ENCODE assay signal across 8 cellular contexts in genomic region chrX:149939271-149940014, GRCh38. TPM values are rescaled to one million over a fixed set of nuclear protein-coding genes. Genes with fewer than 3 reads are reported as not detected.
DNase-seq lines count a peak whose midpoint lies in the region; ATAC-seq and TF ChIP-seq lines count a peak whose summit lies in the region.

No MANE protein-coding gene starts in this region.

- peaks cover 4 to 14% (median 11%) of the 10 kb centered on the region in 11 experiments; a peak in 19 of 22 replicates for H3K9me3 ChIP-seq in BLaER1 treated with 17β-estradiol and CSF1 and Interleukin-3, amounts not matched to agents 10 nM and 100 nM (replicated peaks in 1 of 11)
- H3K9me3 ChIP-seq in Karpas-422 (ENCODE audit: low read length) (no peaks in the 10 kb centered on the region), fibroblast of lung (ENCODE audit: control insufficient read depth, insufficient read depth, low read depth, low read length) (no peaks in the 10 kb centered on the region)

- intact Hi-C loops in activated T-helper 1 cell treated with anti-CD3 and anti-CD28 coated beads, Interleukin-12 subunit alpha, Interleukin-12 subunit beta, Interleukin-2, Interleukin-4 antibody, amounts not matched to agents 30 ng/mL and 10 ng/mL and 1 ng/mL, durations not matched to agents 14 hours and 24 hours and 36 hours (cut with micrococcal nuclease) = loop anchor here (2.0 to 10.0 kb wide), 7 partner anchors 67 to 1455 kb away; partner anchors contain the start of genes CD99L2, HMGB3, MTMR1 and VMA21

- peak overlapping the region; percentile 69 to 90 (median 84) for H3K27ac ChIP-seq in BLaER1 treated with 17β-estradiol and CSF1 and Interleukin-3, amounts not matched to agents 10 nM and 100 nM
- H3K27ac ChIP-seq in Karpas-422 (ENCODE audit: low read length) (peak overlapping the region; percentile 66), fibroblast of lung (ENCODE audit: insufficient read depth, low read length) (peak overlapping the region; percentile 89)

- ATAC-seq in GM21529 (IDR thresholded peaks at IDR 0.05; ENCODE audit: unreplicated experiment) = peak; percentile 12
- ATAC-seq in naive thymus-derived CD8-positive, alpha-beta T cell = peak; percentile 30 to 43

- H4K20me1 ChIP-seq in BLaER1 treated with 17β-estradiol and CSF1 and Interleukin-3, amounts not matched to agents 10 nM and 100 nM = peaks cover 0 to 11% (median 0%) of the 10 kb centered on the region in 11 experiments; a peak in 5 of 22 replicates
- H4K20me1 ChIP-seq in Karpas-422 (ENCODE audit: insufficient read depth, low read depth, low read length) (no peaks in the 10 kb centered on the region), fibroblast of lung (ENCODE audit: control insufficient read depth, extremely low read depth, insufficient read depth, low read length) (no peaks in the 10 kb centered on the region)

- H3K4me1 ChIP-seq in BLaER1 treated with 17β-estradiol and CSF1 and Interleukin-3, amounts not matched to agents 10 nM and 100 nM = peaks cover 8 to 23% (median 18%) of the 10 kb centered on the region in 10 experiments; a peak in 19 of 20 replicates
- H3K4me1 ChIP-seq in Karpas-422 (ENCODE audit: low read length) = peaks cover 2% of the 10 kb centered on the region; the same call in 1 of the 2 replicates
- H3K4me1 ChIP-seq in fibroblast of lung (ENCODE audit: control insufficient read depth, extremely low read depth, insufficient read depth, low read length) = no peaks in the 10 kb centered on the region

- peaks cover 0 to 8% (median 0%) of the 10 kb centered on the region in 11 experiments; a peak in 5 of 22 replicates for H3K27me3 ChIP-seq in BLaER1 treated with 17β-estradiol and CSF1 and Interleukin-3, amounts not matched to agents 10 nM and 100 nM
- no peaks in the 10 kb centered on the region for H3K27me3 ChIP-seq in Karpas-422 (ENCODE audit: low read length)
- H3K27me3 ChIP-seq in fibroblast of lung (ENCODE audit: control insufficient read depth, insufficient read depth, low read length) = no peaks in the 10 kb centered on the region

- TF ChIP-seq CTCF in fibroblast of lung (conservative IDR thresholded peaks at IDR 0.05 in 1 of 2, IDR thresholded peaks at IDR 0.05 in 1 of 2; ENCODE audit: low read depth in 1 of 2, low read length in 2 of 2) = no peak

- DNase-seq in Karpas-422 (peak; percentile 95), RKO (ENCODE audit: low spot score) (peak; percentile 86), fibroblast of lung (ENCODE audit: low read depth in 2 of 2) (peak; percentile 83 to 94)
- DNase-seq in activated T-helper 1 cell treated with anti-CD3 and anti-CD28 coated beads, Interleukin-12 subunit alpha, Interleukin-12 subunit beta, Interleukin-2, Interleukin-4 antibody, amounts not matched to agents 30 ng/mL and 10 ng/mL and 1 ng/mL, durations not matched to agents 14 hours and 24 hours and 36 hours (ENCODE audit: low spot score) = peak; percentile 85
- peak; percentile 83 to 95 (median 86) for DNase-seq in naive thymus-derived CD8-positive, alpha-beta T cell
- peak; percentile 68 to 84 for DNase-seq in stimulated activated CD8-positive, alpha-beta memory T cell treated with anti-CD3 and anti-CD28 coated beads, Interleukin-7, amount 100 ng/mL, for 48 hours (ENCODE audit: extremely low read depth in 1 of 2, low read depth in 1 of 2)

- peak overlapping the region; percentile 72 to 89 (median 81) for H3K9ac ChIP-seq in BLaER1 treated with 17β-estradiol and CSF1 and Interleukin-3, amounts not matched to agents 10 nM and 100 nM
- H3K9ac ChIP-seq in Karpas-422 (ENCODE audit: low read length) = peak overlapping the region; percentile 65
- peak overlapping the region; percentile 76 for H3K9ac ChIP-seq in fibroblast of lung (ENCODE audit: insufficient read depth, low read length)

- peak overlapping the region in 9 of 11 experiments; percentile 39 to 69 (median 62); a peak in 16 of 22 replicates for H3K4me2 ChIP-seq in BLaER1 treated with 17β-estradiol and CSF1 and Interleukin-3, amounts not matched to agents 10 nM and 100 nM
- H3K4me2 ChIP-seq in Karpas-422 (ENCODE audit: low read depth, low read length, poor library complexity, severe bottlenecking) = peak overlapping the region; percentile 76
- H3K4me2 ChIP-seq in fibroblast of lung (ENCODE audit: extremely low read depth, insufficient read depth, low read length) = peak overlapping the region; percentile 68

- POLR2A ChIA-PET in naive thymus-derived CD8-positive, alpha-beta T cell (lab: Charles Lee) = interaction anchor here (1.0 to 3.4 kb wide), 10 partner anchors 11 to 1457 kb away, joined by 3 to 41 read pairs (median 5); partner anchors contain the start of genes EOLA1, IDS, MTM1 and MTMR1

- peak overlapping the region; percentile 84 for H3K27ac Mint-ChIP-seq in activated T-helper 1 cell treated with anti-CD3 and anti-CD28 coated beads, Interleukin-12 subunit alpha, Interleukin-12 subunit beta, Interleukin-2, Interleukin-4 antibody, amounts not matched to agents 30 ng/mL and 10 ng/mL and 1 ng/mL, durations not matched to agents 14 hours and 24 hours and 36 hours
- peak overlapping the region; percentile 81 to 98 (median 96) for H3K27ac Mint-ChIP-seq in naive thymus-derived CD8-positive, alpha-beta T cell

- H3K36me3 ChIP-seq in BLaER1 treated with 17β-estradiol and CSF1 and Interleukin-3, amounts not matched to agents 10 nM and 100 nM = peaks cover 0 to 4% (median 0%) of the 10 kb centered on the region in 11 experiments; a peak in 3 of 22 replicates
- H3K36me3 ChIP-seq in Karpas-422 (ENCODE audit: insufficient read depth, low read length) = no peaks in the 10 kb centered on the region
- no peaks in the 10 kb centered on the region for H3K36me3 ChIP-seq in fibroblast of lung (ENCODE audit: control insufficient read depth, insufficient read depth, low read length)

- no peaks in the 10 kb centered on the region for H3K9me2 ChIP-seq in Karpas-422 (replicated peaks; ENCODE audit: insufficient read depth, low read length)

- H3K79me2 ChIP-seq in Karpas-422 (ENCODE audit: low read length) (peaks cover 11% of the 10 kb centered on the region), fibroblast of lung (ENCODE audit: control insufficient read depth, insufficient read depth, low read length) (peaks cover 9% of the 10 kb centered on the region)

- peak overlapping the region; percentile 44 to 72 (median 61) for H3K4me3 ChIP-seq in BLaER1 treated with 17β-estradiol and CSF1 and Interleukin-3, amounts not matched to agents 10 nM and 100 nM
- H3K4me3 ChIP-seq in Karpas-422 (ENCODE audit: low read length) (peak overlapping the region; percentile 69), fibroblast of lung (replicated peaks in 1 of 4; ENCODE audit: control extremely low read depth in 1 of 4, insufficient read depth in 1 of 4, low read depth in 3 of 4, low read length in 4 of 4) (peak overlapping the region; percentile 29 to 58 (median 40))

- H3K4me1 Mint-ChIP-seq in activated T-helper 1 cell treated with anti-CD3 and anti-CD28 coated beads, Interleukin-12 subunit alpha, Interleukin-12 subunit beta, Interleukin-2, Interleukin-4 antibody, amounts not matched to agents 30 ng/mL and 10 ng/mL and 1 ng/mL, durations not matched to agents 14 hours and 24 hours and 36 hours (ENCODE audit: low read depth) = peaks cover 2% of the 10 kb centered on the region
- H3K4me1 Mint-ChIP-seq in naive thymus-derived CD8-positive, alpha-beta T cell = peaks cover 0 to 5% (median 2%) of the 10 kb centered on the region in 4 donors

- H2AFZ ChIP-seq in Karpas-422 (ENCODE audit: low read length) (no peak overlapping the region), fibroblast of lung (ENCODE audit: low read length) (no peak overlapping the region)

- H3K9me3 Mint-ChIP-seq in activated T-helper 1 cell treated with anti-CD3 and anti-CD28 coated beads, Interleukin-12 subunit alpha, Interleukin-12 subunit beta, Interleukin-2, Interleukin-4 antibody, amounts not matched to agents 30 ng/mL and 10 ng/mL and 1 ng/mL, durations not matched to agents 14 hours and 24 hours and 36 hours = no peaks in the 10 kb centered on the region
- no peaks in the 10 kb centered on the region for H3K9me3 Mint-ChIP-seq in naive thymus-derived CD8-positive, alpha-beta T cell

- peaks cover 6% of the 10 kb centered on the region for H3K36me3 Mint-ChIP-seq in activated T-helper 1 cell treated with anti-CD3 and anti-CD28 coated beads, Interleukin-12 subunit alpha, Interleukin-12 subunit beta, Interleukin-2, Interleukin-4 antibody, amounts not matched to agents 30 ng/mL and 10 ng/mL and 1 ng/mL, durations not matched to agents 14 hours and 24 hours and 36 hours (ENCODE audit: low read depth)
- peaks cover 0 to 1% (median 0%) of the 10 kb centered on the region in 3 donors for H3K36me3 Mint-ChIP-seq in naive thymus-derived CD8-positive, alpha-beta T cell

- peak overlapping the region; percentile 79 for H3K4me3 Mint-ChIP-seq in activated T-helper 1 cell treated with anti-CD3 and anti-CD28 coated beads, Interleukin-12 subunit alpha, Interleukin-12 subunit beta, Interleukin-2, Interleukin-4 antibody, amounts not matched to agents 30 ng/mL and 10 ng/mL and 1 ng/mL, durations not matched to agents 14 hours and 24 hours and 36 hours
- H3K4me3 Mint-ChIP-seq in naive thymus-derived CD8-positive, alpha-beta T cell = peak overlapping the region; percentile 88 to 96 (median 90)

- H3K27me3 Mint-ChIP-seq in activated T-helper 1 cell treated with anti-CD3 and anti-CD28 coated beads, Interleukin-12 subunit alpha, Interleukin-12 subunit beta, Interleukin-2, Interleukin-4 antibody, amounts not matched to agents 30 ng/mL and 10 ng/mL and 1 ng/mL, durations not matched to agents 14 hours and 24 hours and 36 hours (ENCODE audit: insufficient read depth) = no peaks in the 10 kb centered on the region
- no peaks in the 10 kb centered on the region for H3K27me3 Mint-ChIP-seq in naive thymus-derived CD8-positive, alpha-beta T cell

RNA-seq across cellular contexts. Expression of gene EOLA2, which starts 1.2 kb away (rescaled TPM):
- total RNA-seq in Karpas-422 (2014; rRNA removed; shearing (Covaris generic); ENCODE audit: low replicate concordance) = 28.2 and 30.3 TPM in 2 replicates
- total RNA-seq in activated T-helper 1 cell treated with anti-CD3 and anti-CD28 coated beads, Interleukin-12 subunit alpha, Interleukin-12 subunit beta, Interleukin-2, Interleukin-4 antibody, amounts not matched to agents 30 ng/mL and 10 ng/mL and 1 ng/mL, durations not matched to agents 14 hours and 24 hours and 36 hours = 54.2 and 63.3 TPM in 2 replicates
- 15.9 and 17.2 TPM in 2 replicates for total RNA-seq in fibroblast of lung
- 31.6 and 34.9 TPM in 2 replicates for polyA plus RNA-seq in fibroblast of lung
- 28.2 and 32.6 TPM in 2 replicates for polyA plus RNA-seq in fibroblast of lung (2012)
- 19.9 and 25.1 TPM in 2 replicates for polyA minus RNA-seq in fibroblast of lung (ENCODE audit: low replicate concordance)
- 10 to 100 TPM; 39.9 to 47.1 TPM for total RNA-seq in naive thymus-derived CD8-positive, alpha-beta T cell
- polyA plus RNA-seq in naive thymus-derived CD8-positive, alpha-beta T cell = 10 to 100 TPM; 25.7 to 42.4 (median 26.5) TPM

RNA-seq across cellular contexts. Expression of gene HSFX4, which starts 10.1 kb away (rescaled TPM):
- not detected in 2 replicates for total RNA-seq in Karpas-422 (2014; rRNA removed; shearing (Covaris generic); ENCODE audit: low replicate concordance)
- total RNA-seq in activated T-helper 1 cell treated with anti-CD3 and anti-CD28 coated beads, Interleukin-12 subunit alpha, Interleukin-12 subunit beta, Interleukin-2, Interleukin-4 antibody, amounts not matched to agents 30 ng/mL and 10 ng/mL and 1 ng/mL, durations not matched to agents 14 hours and 24 hours and 36 hours = not detected in 2 replicates
- not detected in 2 replicates for total RNA-seq in fibroblast of lung
- not detected in 2 replicates for polyA plus RNA-seq in fibroblast of lung
- polyA plus RNA-seq in fibroblast of lung (2012) = not detected in 2 replicates
- not detected in 2 replicates for polyA minus RNA-seq in fibroblast of lung (ENCODE audit: low replicate concordance)
- total RNA-seq in naive thymus-derived CD8-positive, alpha-beta T cell = not detected
- not detected for polyA plus RNA-seq in naive thymus-derived CD8-positive, alpha-beta T cell

RNA-seq across cellular contexts. Expression of gene MAGEA8, which starts 58.5 kb away (rescaled TPM):
- not detected in 2 replicates for total RNA-seq in Karpas-422 (2014; rRNA removed; shearing (Covaris generic); ENCODE audit: low replicate concordance)
- total RNA-seq in activated T-helper 1 cell treated with anti-CD3 and anti-CD28 coated beads, Interleukin-12 subunit alpha, Interleukin-12 subunit beta, Interleukin-2, Interleukin-4 antibody, amounts not matched to agents 30 ng/mL and 10 ng/mL and 1 ng/mL, durations not matched to agents 14 hours and 24 hours and 36 hours = not detected in 2 replicates
- not detected in 2 replicates for total RNA-seq in fibroblast of lung
- polyA plus RNA-seq in fibroblast of lung = not detected in 2 replicates
- polyA plus RNA-seq in fibroblast of lung (2012) = not detected in 2 replicates
- not detected in 2 replicates for polyA minus RNA-seq in fibroblast of lung (ENCODE audit: low replicate concordance)
- total RNA-seq in naive thymus-derived CD8-positive, alpha-beta T cell = not detected
- not detected for polyA plus RNA-seq in naive thymus-derived CD8-positive, alpha-beta T cell

Comparison
In these comparisons a context has a peak if more than half of its experiments do, and no peak if none do; other contexts are left out.
1. Peak in every context shown above with its lines: DNase-seq, ATAC-seq, H3K4me3 ChIP-seq and H3K27ac ChIP-seq.